Comparison of ENCODE assay signal across 1 cellular context in genomic region chr15:90059208-90059985, GRCh38.
TF ChIP-seq lines count a peak whose summit lies in the region.

No MANE protein-coding gene starts in this region.

TF ChIP-seq in K562, 482 proteins besides CTCF, POLR2A, EP300 and RAD21 (continued from another document and continues in another):
- TF ChIP-seq NR0B1 (IDR thresholded peaks at IDR 0.05; ENCODE audit: partially characterized antibody) (no peak), CLOCK (CRISPR knock-in tag; IDR thresholded peaks at IDR 0.05; ENCODE audit: borderline replicate concordance) (no peak), E2F6 (IDR thresholded peaks at IDR 0.05; ENCODE audit: borderline replicate concordance in 1 of 2, extremely low read depth in 1 of 2, insufficient read depth in 1 of 2, insufficient read length in 1 of 2, low read depth in 1 of 2, low read length in 1 of 2, poor library complexity in 1 of 2, severe bottlenecking in 1 of 2) (peak in 1 of 2 experiments; percentile 54), ESRRA (IDR thresholded peaks at IDR 0.05; ENCODE audit: borderline replicate concordance, low read depth) (peak; percentile 62), RB1 (IDR thresholded peaks at IDR 0.05; ENCODE audit: low read depth) (peak; percentile 17; the same call in 1 of the 2 replicates), ZNF764 (CRISPR knock-in tag; IDR thresholded peaks at IDR 0.05; ENCODE audit: low read depth) (no peak), ZNF436 (CRISPR knock-in tag; IDR thresholded peaks at IDR 0.05) (no peak), KDM1A (IDR thresholded peaks at IDR 0.05) (no peak; a peak in 1 of 4 replicates), RBM15 (IDR thresholded peaks at IDR 0.05; ENCODE audit: insufficient read depth, low read length) (no peak), ZNF3 (CRISPR knock-in tag; IDR thresholded peaks at IDR 0.05) (no peak), TFE3 (CRISPR knock-in tag; IDR thresholded peaks at IDR 0.05) (no peak), TCF7L2 (IDR thresholded peaks at IDR 0.05; ENCODE audit: low read depth, low read length) (no peak), PBX2 (CRISPR knock-in tag; IDR thresholded peaks at IDR 0.05; ENCODE audit: low read depth) (no peak), PBX2 (tag; conservative IDR thresholded peaks at IDR 0.05; ENCODE audit: low read depth) (no peak), ZNF41 (CRISPR knock-in tag; conservative IDR thresholded peaks at IDR 0.05) (no peak), E2F4 (CRISPR knock-in tag; IDR thresholded peaks at IDR 0.05; ENCODE audit: low read depth) (no peak; the same call in 1 of the 2 replicates), BCOR (IDR thresholded peaks at IDR 0.05) (0 out of 2 replicates have a peak, but pooled peaks have one; percentile 25), GTF2E2 (tag; IDR thresholded peaks at IDR 0.05) (no peak), BDP1 (IDR thresholded peaks at IDR 0.05; ENCODE audit: insufficient read depth, insufficient read length) (no peak), SMARCC2 (IDR thresholded peaks at IDR 0.05; ENCODE audit: low read depth) (no peak), ZNF324 (CRISPR knock-in tag; IDR thresholded peaks at IDR 0.05) (no peak), CAMTA2 (CRISPR knock-in tag; conservative IDR thresholded peaks at IDR 0.05) (no peak), FOXK1 (CRISPR knock-in tag; IDR thresholded peaks at IDR 0.05; ENCODE audit: borderline replicate concordance) (no peak), NFATC3 (IDR thresholded peaks at IDR 0.05) (no peak), HLTF (IDR thresholded peaks at IDR 0.05) (no peak), SIN3B (IDR thresholded peaks at IDR 0.05; ENCODE audit: low read depth) (no peak), CC2D1A (IDR thresholded peaks at IDR 0.05) (no peak), STAG1 (CRISPR knock-in tag; IDR thresholded peaks at IDR 0.05; ENCODE audit: borderline replicate concordance) (no peak), ASH1L (IDR thresholded peaks at IDR 0.05; ENCODE audit: borderline replicate concordance, low read depth, partially characterized antibody) (no peak), ZNF79 (CRISPR knock-in tag; IDR thresholded peaks at IDR 0.05; ENCODE audit: low read depth) (no peak), ZHX1 (conservative IDR thresholded peaks at IDR 0.05; ENCODE audit: low read length) (no peak), ATF7 (IDR thresholded peaks at IDR 0.05) (peak; percentile 53), ZNF778 (CRISPR knock-in tag; IDR thresholded peaks at IDR 0.05) (no peak), DMBX1 (CRISPR knock-in tag; IDR thresholded peaks at IDR 0.05; ENCODE audit: borderline replicate concordance) (no peak), ZBTB11 (CRISPR knock-in tag; IDR thresholded peaks at IDR 0.05) (0 out of 6 replicates have a peak, but pooled peaks of 1 of the 3 experiments have one; percentile 48), PCBP1 (IDR thresholded peaks at IDR 0.05; ENCODE audit: low read depth, low read length, poor library complexity, severe bottlenecking) (no peak), FOSL1 (tag; conservative IDR thresholded peaks at IDR 0.05) (no peak), GMEB1 (CRISPR knock-in tag; IDR thresholded peaks at IDR 0.05) (no peak), TSC22D4 (tag; IDR thresholded peaks at IDR 0.05) (no peak), ZNF583 (CRISPR knock-in tag; IDR thresholded peaks at IDR 0.05) (no peak), MYNN (IDR thresholded peaks at IDR 0.05) (no peak), MYNN (CRISPR knock-in tag; IDR thresholded peaks at IDR 0.05) (no peak)
